23 cellular contexts compared by ENCODE assay signal in the genomic region with DNA sequence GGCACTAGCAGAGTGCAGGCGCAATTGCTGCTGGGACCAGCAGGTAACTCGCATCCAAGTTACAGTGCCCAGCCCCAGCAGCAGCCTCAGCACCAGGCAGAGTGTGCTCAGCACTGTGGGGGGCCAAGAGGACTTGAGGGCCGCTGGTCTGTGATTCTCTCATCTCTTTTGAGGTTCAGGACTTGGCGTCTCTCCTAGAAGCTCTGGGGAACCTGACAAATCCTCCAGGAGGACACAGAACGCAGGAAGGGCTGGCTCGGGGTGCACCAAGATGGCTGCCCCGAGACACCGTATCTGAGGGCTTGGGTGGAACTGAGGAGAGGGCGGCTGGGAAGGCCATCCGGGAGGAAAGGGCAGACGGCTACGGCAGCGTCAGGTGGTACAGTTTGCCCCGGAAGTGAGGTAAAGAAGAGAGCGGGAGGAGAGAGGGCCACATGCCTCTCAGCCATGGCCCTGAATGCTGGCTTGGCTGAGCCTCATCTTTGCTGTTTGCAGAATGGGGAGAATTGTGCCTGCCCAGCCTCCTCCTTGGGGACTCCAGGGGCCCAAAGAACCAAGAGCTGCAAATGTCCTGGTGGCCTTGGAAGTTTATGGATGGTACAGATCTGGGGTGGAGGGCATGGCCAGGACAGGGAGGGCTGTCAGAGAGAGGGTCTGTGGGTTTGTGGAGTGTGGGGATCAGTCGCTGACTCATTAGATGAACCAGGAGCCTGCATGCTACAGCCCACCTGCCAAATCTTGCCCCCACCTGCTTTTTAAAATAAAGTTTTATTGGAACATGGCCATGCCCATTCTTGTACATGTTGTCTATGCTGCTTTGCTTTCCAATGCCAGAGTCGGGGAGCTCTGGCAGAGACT.
DNase-seq lines count a peak whose midpoint lies in the region; ATAC-seq and TF ChIP-seq lines count a peak whose summit lies in the region.
"Had no signal": no experiment of that assay in that cellular context is flagged by ENCODE, and none has a peak within 500 bp of the region (broad histone marks: within the 10 kb centered on the region; RNA-seq: fewer than 3 reads in every experiment).

No MANE protein-coding gene starts in this region.

- WGBS in sigmoid colon, 2 donors: 93 to 95% methylated on average over 17 of the region's 17 CpGs

- TF ChIP-seq EP300 in sigmoid colon (IDR thresholded peaks at IDR 0.05): no peak

- TF ChIP-seq POLR2A in sigmoid colon (IDR thresholded peaks at IDR 0.05): no peak

- intact Hi-C loops in sigmoid colon (cut with DNase I): no loop called here

- H3K4me1 Mint-ChIP-seq in activated T-cell treated with anti-CD3 and anti-CD28 coated beads, Interleukin-2, amount 50 U/mL, for 24 hours (ENCODE audit: low read depth): no peaks in the 10 kb centered on the region
- no peaks in the 10 kb centered on the region for H3K4me1 Mint-ChIP-seq in activated T-cell treated with anti-CD3 and anti-CD28 coated beads, Interleukin-2, amount 50 U/mL, for 4 hours (ENCODE audit: low read depth)

- no peak for ATAC-seq in activated T-cell treated with anti-CD3 and anti-CD28 coated beads, Interleukin-2, amount 50 U/mL, for 4 hours
- no peak for ATAC-seq in HG02870 (IDR thresholded peaks at IDR 0.05; ENCODE audit: unreplicated experiment)
- ATAC-seq: A549; activated T-cell treated with anti-CD3 and anti-CD28 coated beads, Interleukin-2, amount 50 U/mL, for 72 hours; GM12878; left lung; T-cell had no signal

- no peaks in the 10 kb centered on the region for H3K36me3 Mint-ChIP-seq in activated T-cell treated with anti-CD3 and anti-CD28 coated beads, Interleukin-2, amount 50 U/mL, for 24 hours (ENCODE audit: low read depth)
- H3K36me3 Mint-ChIP-seq in activated T-cell treated with anti-CD3 and anti-CD28 coated beads, Interleukin-2, amount 50 U/mL, for 4 hours (ENCODE audit: insufficient read depth): no peaks in the 10 kb centered on the region

- H3K27ac Mint-ChIP-seq in activated T-cell treated with anti-CD3 and anti-CD28 coated beads, Interleukin-2, amount 50 U/mL, for 24 hours: no peak overlapping the region
- H3K27ac Mint-ChIP-seq: activated T-cell treated with anti-CD3 and anti-CD28 coated beads, Interleukin-2, amount 50 U/mL, for 72 hours; T-cell had no signal

- TF ChIP-seq CTCF in right atrium auricular region (IDR thresholded peaks at IDR 0.05) (no peak), sigmoid colon (IDR thresholded peaks at IDR 0.05) (no peak)

- H3K4me1 ChIP-seq in right atrium auricular region (no peaks in the 10 kb centered on the region), sigmoid colon (no peaks in the 10 kb centered on the region)

- no peaks in the 10 kb centered on the region for H3K27me3 Mint-ChIP-seq in activated T-cell treated with anti-CD3 and anti-CD28 coated beads, Interleukin-2, amount 50 U/mL, for 24 hours
- peaks cover 5% of the 10 kb centered on the region for H3K27me3 Mint-ChIP-seq in activated T-cell treated with anti-CD3 and anti-CD28 coated beads, Interleukin-2, amount 50 U/mL, for 4 hours (ENCODE audit: low read depth)

- H3K9me3 ChIP-seq in right atrium auricular region: no peaks in the 10 kb centered on the region
- H3K9me3 ChIP-seq in sigmoid colon: no peaks in the 10 kb centered on the region
- H3K9me3 ChIP-seq: esophagus squamous epithelium, ovary had no signal

- H3K27ac ChIP-seq in right atrium auricular region (no peak overlapping the region), sigmoid colon (no peak overlapping the region)
- H3K27ac ChIP-seq: A549, esophagus squamous epithelium, left lung, ovary had no signal

- H3K36me3 ChIP-seq in right atrium auricular region: no peaks in the 10 kb centered on the region
- H3K36me3 ChIP-seq in sigmoid colon: no peaks in the 10 kb centered on the region
- H3K36me3 ChIP-seq: esophagus squamous epithelium, left lung, ovary had no signal

- no peak overlapping the region for H3K4me3 ChIP-seq in right atrium auricular region
- no peak overlapping the region for H3K4me3 ChIP-seq in sigmoid colon
- H3K4me3 ChIP-seq: A549, esophagus squamous epithelium, GM12878, left lung, ovary had no signal

- no peak overlapping the region for H3K4me3 Mint-ChIP-seq in activated T-cell treated with anti-CD3 and anti-CD28 coated beads, Interleukin-2, amount 50 U/mL, for 24 hours
- no peak overlapping the region for H3K4me3 Mint-ChIP-seq in activated T-cell treated with anti-CD3 and anti-CD28 coated beads, Interleukin-2, amount 50 U/mL, for 4 hours
- H3K4me3 Mint-ChIP-seq: activated T-cell treated with anti-CD3 and anti-CD28 coated beads, Interleukin-2, amount 50 U/mL, for 72 hours; T-cell had no signal

- peaks cover 3% of the 10 kb centered on the region for H3K9me3 Mint-ChIP-seq in activated T-cell treated with anti-CD3 and anti-CD28 coated beads, Interleukin-2, amount 50 U/mL, for 24 hours
- H3K9me3 Mint-ChIP-seq in activated T-cell treated with anti-CD3 and anti-CD28 coated beads, Interleukin-2, amount 50 U/mL, for 4 hours: peaks cover 11% of the 10 kb centered on the region
- H3K9me3 Mint-ChIP-seq: T-cell had no signal

- H3K27me3 ChIP-seq in right atrium auricular region: no peaks in the 10 kb centered on the region
- H3K27me3 ChIP-seq in sigmoid colon: peaks cover 0 to 7% (median 0%) of the 10 kb centered on the region in 3 donors
- H3K27me3 ChIP-seq: esophagus squamous epithelium, left lung, ovary had no signal

- peak; percentile 22 for DNase-seq in activated T-cell treated with anti-CD3 and anti-CD28 coated beads, Interleukin-2, amount 50 U/mL, for 24 hours
- no peak for DNase-seq in activated T-cell treated with anti-CD3 and anti-CD28 coated beads, Interleukin-2, amount 50 U/mL, for 4 hours
- peak; percentile 7 for DNase-seq in activated CD8-positive, alpha-beta memory T cell treated with anti-CD3 and anti-CD28 coated beads, Interleukin-2, amount 50 U/mL, for 4 hours
- peak; percentile 40 for DNase-seq in right atrium auricular region (ENCODE audit: low spot score)
- DNase-seq in sigmoid colon: peak; percentile 35
- DNase-seq in NCI-H146 (lab: John Stamatoyannopoulos, UW): no peak
- no peak for DNase-seq in NCI-H2107 treated with DMSO at 0.1 percent for 48 hours (lab: John Stamatoyannopoulos, UW; ENCODE audit: unreplicated experiment)
- DNase-seq: activated CD4-positive, alpha-beta T cell treated with anti-CD3 and anti-CD28 coated beads, Interleukin-2, amount 50 U/mL, for 1 hour; activated T-cell treated with anti-CD3 and anti-CD28 coated beads, Interleukin-2, amount 50 U/mL, for 72 hours; central memory CD4-positive, alpha-beta T cell; effector CD4-positive, alpha-beta T cell; esophagus squamous epithelium; HCEC 1CT; left lung; NCI-H1417 treated with DMSO at 0.1 percent for 48 hours; NCI-H748 treated with DMSO at 0.1 percent for 48 hours; SIG-M5; stimulated activated CD4-positive, alpha-beta T cell treated with anti-CD3 and anti-CD28 coated beads, Interleukin-1b, Interleukin-23, amount 100 ng/mL, for 48 hours had no signal

Comparison
In these comparisons a context has a peak if more than half of its experiments do, and no peak if none do; other contexts are left out.
1. DNase-seq: peak in activated T-cell treated with anti-CD3 and anti-CD28 coated beads, Interleukin-2, amount 50 U/mL, for 24 hours (single experiment), activated CD8-positive, alpha-beta memory T cell treated with anti-CD3 and anti-CD28 coated beads, Interleukin-2, amount 50 U/mL, for 4 hours (single experiment), right atrium auricular region (single experiment) and sigmoid colon (single experiment); none in activated T-cell treated with anti-CD3 and anti-CD28 coated beads, Interleukin-2, amount 50 U/mL, for 4 hours (single experiment), NCI-H146 (single experiment) and NCI-H2107 treated with DMSO at 0.1 percent for 48 hours (single experiment).